ENCODE assay signal across 22 cellular contexts in genomic region chr6:160378886-160379285, GRCh38. TPM values are rescaled to one million over a fixed set of nuclear protein-coding genes. Genes with fewer than 3 reads are reported as not detected.
DNase-seq lines count a peak whose midpoint lies in the region; ATAC-seq and TF ChIP-seq lines count a peak whose summit lies in the region.
"Had no signal": no experiment of that assay in that cellular context is flagged by ENCODE, and none has a peak within 500 bp of the region (broad histone marks: within the 10 kb centered on the region; RNA-seq: fewer than 3 reads in every experiment).

No MANE protein-coding gene starts in this region.

- DNase-seq in GM23248 (peak; percentile 44), RWPE2 (ENCODE audit: low spot score) (no peak), fibroblast of the aortic adventitia (ENCODE audit: low read depth) (peak; percentile 57), right atrium auricular region (ENCODE audit: low spot score) (no peak), hypothalamus (lab: John Stamatoyannopoulos, UW) (no peak), PC-9 (no peak), ureter (ENCODE audit: low spot score) (no peak)
- DNase-seq: activated CD4-positive, alpha-beta memory T cell treated with anti-CD3 and anti-CD28 coated beads for 36 hours; activated CD8-positive, alpha-beta memory T cell treated with anti-CD3 and anti-CD28 coated beads, Interleukin-2, amount 50 U/mL, for 48 hours; effector CD4-positive, alpha-beta T cell; islet precursor cell; NCI-H1417 treated with DMSO at 0.1 percent for 48 hours; NCI-H510A; SJCRH30; T-cell had no signal

- no peak overlapping the region for H2AFZ ChIP-seq in GM23248
- no peak overlapping the region for H2AFZ ChIP-seq in PC-9
- H2AFZ ChIP-seq: neural progenitor cell had no signal

- in situ Hi-C loops in GM23248 (cut with MboI), result no loop called here

- POLR2A ChIA-PET in PC-9 (lab: Charles Lee; ENCODE audit: unreplicated experiment), result no interaction called here

- BruUV-seq in PC-9 (replicated peaks; lab: Mats Ljungman, UMichigan), result no TSS peak

- H3K79me2 ChIP-seq in GM23248 (ENCODE audit: insufficient read depth), result no peaks in the 10 kb centered on the region
- no peaks in the 10 kb centered on the region for H3K79me2 ChIP-seq in PC-9 (ENCODE audit: low read depth)

- H3K27ac ChIP-seq in GM23248 (peak overlapping the region; percentile 11; the same call in 1 of the 2 replicates), RWPE2 (ENCODE audit: poor library complexity, severe bottlenecking) (peak overlapping the region; percentile 62), subcutaneous abdominal adipose tissue (ENCODE audit: low read depth, low read length) (peak overlapping the region; percentile 60), right atrium auricular region (no peak overlapping the region), PC-9 (no peak overlapping the region)
- H3K27ac ChIP-seq: neural progenitor cell, SJCRH30 had no signal

- H3K4me3 ChIP-seq in GM23248, result no peak overlapping the region
- no peak overlapping the region for H3K4me3 ChIP-seq in RWPE2 (ENCODE audit: severe bottlenecking)
- no peak overlapping the region for H3K4me3 ChIP-seq in fibroblast of the aortic adventitia (ENCODE audit: low read depth, low read length)
- no peak overlapping the region for H3K4me3 ChIP-seq in subcutaneous abdominal adipose tissue (ENCODE audit: low read depth in 1 of 5, low read length in 5 of 5)
- H3K4me3 ChIP-seq in right atrium auricular region, result no peak overlapping the region
- no peak overlapping the region for H3K4me3 ChIP-seq in PC-9
- H3K4me3 ChIP-seq: lung, neural progenitor cell, SJCRH30 had no signal

- H3K4me2 ChIP-seq in GM23248 (ENCODE audit: unreplicated experiment) (no peak overlapping the region), PC-9 (no peak overlapping the region)
- H3K4me2 ChIP-seq: neural progenitor cell had no signal

- intact Hi-C loops in PC-9 (cut with micrococcal nuclease; ENCODE audit: unreplicated experiment), result no loop called here

- H3F3A ChIP-seq in GM23248 (ENCODE audit: insufficient read depth), result no peaks in the 10 kb centered on the region
- no peaks in the 10 kb centered on the region for H3F3A ChIP-seq in PC-9 (ENCODE audit: insufficient read depth, low read depth)

- no peaks in the 10 kb centered on the region for H3K9me3 ChIP-seq in GM23248 (ENCODE audit: low read depth)
- no peaks in the 10 kb centered on the region for H3K9me3 ChIP-seq in RWPE2 (ENCODE audit: severe bottlenecking)
- peaks cover 0 to 13% (median 3%) of the 10 kb centered on the region in 5 donors for H3K9me3 ChIP-seq in subcutaneous abdominal adipose tissue (ENCODE audit: control insufficient read depth in 5 of 5, low read length in 5 of 5)
- H3K9me3 ChIP-seq in right atrium auricular region, result peaks cover 0 to 13% of the 10 kb centered on the region in 2 donors
- no peaks in the 10 kb centered on the region for H3K9me3 ChIP-seq in PC-9 (ENCODE audit: insufficient read depth, low read depth)

- H4K20me1 ChIP-seq in GM23248 (ENCODE audit: insufficient read depth), result no peaks in the 10 kb centered on the region
- H4K20me1 ChIP-seq in PC-9 (ENCODE audit: insufficient read depth), result no peaks in the 10 kb centered on the region

- H3K36me3 ChIP-seq in GM23248 (ENCODE audit: low read depth), result no peaks in the 10 kb centered on the region
- H3K36me3 ChIP-seq in RWPE2 (ENCODE audit: low read depth), result no peaks in the 10 kb centered on the region
- no peaks in the 10 kb centered on the region for H3K36me3 ChIP-seq in subcutaneous abdominal adipose tissue (ENCODE audit: control insufficient read depth in 5 of 5, insufficient read depth in 5 of 5, low read length in 5 of 5)
- H3K36me3 ChIP-seq in right atrium auricular region, result no peaks in the 10 kb centered on the region
- H3K36me3 ChIP-seq in PC-9 (ENCODE audit: low read depth), result no peaks in the 10 kb centered on the region
- H3K36me3 ChIP-seq: neural progenitor cell, SJCRH30 had no signal

- peaks cover 4% of the 10 kb centered on the region; the same call in 1 of the 2 replicates for H3K4me1 ChIP-seq in GM23248 (ENCODE audit: insufficient read depth)
- H3K4me1 ChIP-seq in RWPE2 (ENCODE audit: insufficient read depth, poor library complexity, severe bottlenecking), result peaks cover 32% of the 10 kb centered on the region
- H3K4me1 ChIP-seq in subcutaneous abdominal adipose tissue (ENCODE audit: control insufficient read depth in 5 of 5, insufficient read depth in 5 of 5, low read length in 5 of 5), result peaks cover 0 to 32% (median 13%) of the 10 kb centered on the region in 5 donors
- H3K4me1 ChIP-seq in right atrium auricular region, result no peaks in the 10 kb centered on the region
- H3K4me1 ChIP-seq in PC-9 (replicated peaks; ENCODE audit: insufficient read depth), result no peaks in the 10 kb centered on the region
- H3K4me1 ChIP-seq: neural progenitor cell, SJCRH30 had no signal

- 30 to 46% methylated on average over 4 of the region's 4 CpGs for WGBS in GM23248 (ENCODE audit: low coverage in 1 of 2, low lambda C conversion rate in 2 of 2, missing lambda C conversion rate in 2 of 2), 2 experiments

- CTCF ChIA-PET in PC-9 (lab: Charles Lee), result no interaction called here

- no peaks in the 10 kb centered on the region for H3K9me2 ChIP-seq in GM23248 (ENCODE audit: insufficient read depth)
- H3K9me2 ChIP-seq in PC-9 (ENCODE audit: insufficient read depth), result no peaks in the 10 kb centered on the region

- no peaks in the 10 kb centered on the region for H3K27me3 ChIP-seq in GM23248 (replicated peaks; ENCODE audit: insufficient read depth)
- H3K27me3 ChIP-seq in RWPE2 (ENCODE audit: insufficient read depth, poor library complexity, severe bottlenecking), result no peaks in the 10 kb centered on the region
- H3K27me3 ChIP-seq in subcutaneous abdominal adipose tissue (ENCODE audit: control insufficient read depth in 5 of 5, insufficient read depth in 4 of 5, low read length in 5 of 5), result no peaks in the 10 kb centered on the region
- H3K27me3 ChIP-seq in right atrium auricular region, result no peaks in the 10 kb centered on the region
- no peaks in the 10 kb centered on the region for H3K27me3 ChIP-seq in PC-9 (ENCODE audit: insufficient read depth, low read depth)
- H3K27me3 ChIP-seq: neural progenitor cell, SJCRH30 had no signal

- H3K9ac ChIP-seq in GM23248 (no peak overlapping the region), subcutaneous abdominal adipose tissue (ENCODE audit: low read length in 5 of 5) (no peak overlapping the region)
- H3K9ac ChIP-seq: neural progenitor cell had no signal

- ATAC-seq in RWPE2 (ENCODE audit: low read depth), result no peak
- ATAC-seq: HCT116, Panc1, T-cell had no signal

- no peak for TF ChIP-seq CTCF in RWPE2 (IDR thresholded peaks at IDR 0.05; ENCODE audit: poor library complexity, severe bottlenecking)
- no peak for TF ChIP-seq CTCF in fibroblast of the aortic adventitia (IDR thresholded peaks at IDR 0.05; ENCODE audit: insufficient read depth, low read length)
- TF ChIP-seq CTCF in right atrium auricular region (IDR thresholded peaks at IDR 0.05), result no peak
- no peak for TF ChIP-seq CTCF in PC-9 (conservative IDR thresholded peaks at IDR 0.05)

RNA-seq across cellular contexts. Expression of gene SLC22A3, which starts 30.7 kb away (rescaled TPM):
- total RNA-seq in GM23248 (2014; rRNA removed; shearing (Covaris generic)), result not detected in 2 replicates
- polyA plus RNA-seq in GM23248 (2016; fragmentation: Nextera tagmentation; extraction: Ambion mirVana), result not detected in 2 replicates
- 0.72 and 1.5 TPM in 2 replicates for total RNA-seq in fibroblast of the aortic adventitia (ENCODE audit: low replicate concordance)
- total RNA-seq in right atrium auricular region, result under 1 TPM; 0.35 to 0.48 TPM
- not detected in 2 replicates for total RNA-seq in PC-9 (2021)
- total RNA-seq in ureter, result 8.5 TPM
- total RNA-seq: activated CD4-positive, alpha-beta memory T cell treated with anti-CD3 and anti-CD28 coated beads for 36 hours; activated T-helper 2 cell treated with anti-CD3 and anti-CD28 coated beads, Interferon-gamma antibody, Interleukin-2, Interleukin-4, amounts not matched to agents 10 μg/mL and 5 μg/mL and 100 μg/mL, durations not matched to agents 14 hours and 24 hours and 36 hours; IMR-90; SJCRH30 had no signal
- polyA plus RNA-seq: IMR-90 had no signal

Comparison
In these comparisons a context has a peak if more than half of its experiments do, and no peak if none do; other contexts are left out.
1. DNase-seq: peak in GM23248 (single experiment) and fibroblast of the aortic adventitia (single experiment); none in RWPE2 (single experiment), right atrium auricular region (single experiment), hypothalamus (0 of 51), PC-9 (0 of 2) and ureter (single experiment).
2. H3K27ac ChIP-seq: peak in GM23248 (single experiment), RWPE2 (single experiment) and subcutaneous abdominal adipose tissue (single experiment); none in right atrium auricular region (0 of 2) and PC-9 (single experiment).